Comparison of ENCODE assay signal across 8 cellular contexts in the genomic region with DNA sequence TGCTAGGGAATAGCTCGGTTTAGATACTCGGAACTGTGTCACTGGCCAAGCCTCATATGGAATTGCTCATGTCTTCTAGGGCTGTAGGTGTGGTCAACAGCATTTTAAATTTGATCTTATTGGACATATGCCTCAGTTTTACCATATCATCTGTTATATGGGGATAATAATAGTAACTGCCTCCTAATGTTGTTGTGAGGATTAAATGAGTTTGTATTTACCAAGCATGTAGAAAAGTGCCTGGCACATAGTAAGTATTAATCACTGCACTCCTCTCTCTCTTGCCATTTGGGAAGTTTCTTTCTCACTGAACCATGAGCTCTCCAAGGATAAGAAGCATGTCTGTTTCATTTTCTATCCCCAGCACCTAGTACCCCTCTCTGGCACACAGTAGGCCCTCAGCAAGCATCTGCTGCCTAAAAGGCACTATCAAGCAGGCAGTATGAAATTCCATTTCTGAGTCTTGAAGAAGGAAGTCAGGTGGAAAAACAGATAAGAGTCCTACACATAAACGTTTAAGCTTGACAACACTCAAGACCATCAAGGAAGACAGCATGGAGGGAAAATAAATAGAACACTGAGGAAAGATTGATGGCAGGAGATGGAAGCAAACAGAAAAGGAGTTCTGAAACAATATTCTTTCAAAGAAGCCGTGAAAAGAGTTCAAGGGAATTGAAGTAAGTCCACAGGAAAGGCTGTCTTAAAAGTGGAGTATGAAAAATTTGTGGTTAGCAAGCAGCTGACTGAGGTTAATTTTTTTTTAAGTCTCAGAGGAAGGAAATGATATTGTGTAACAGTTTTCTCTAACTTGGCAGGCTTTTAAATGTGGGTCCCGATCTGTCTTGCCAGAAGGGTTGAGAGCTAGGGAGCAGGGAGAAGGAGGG. TPM values are rescaled to one million over a fixed set of nuclear protein-coding genes. Genes with fewer than 3 reads are reported as not detected.
A peak's percentile ranks its signal among the peaks of the same experiment; 100 is the strongest.
DNase-seq lines count a peak whose midpoint lies in the region; ATAC-seq and TF ChIP-seq lines count a peak whose summit lies in the region.

No MANE protein-coding gene starts in this region.

- no TSS peak for BruUV-seq in A673 (replicated peaks; lab: Mats Ljungman, UMichigan)

- peak overlapping the region; percentile 0 to 9 (median 8) for H3K27ac Mint-ChIP-seq in nephron

- H3K9me3 Mint-ChIP-seq in nephron, result no peaks in the 10 kb centered on the region

- no peak for TF ChIP-seq CTCF in A673 (conservative IDR thresholded peaks at IDR 0.05; ENCODE audit: low read depth, low read length)
- TF ChIP-seq CTCF in nephron (IDR thresholded peaks at IDR 0.05; ENCODE audit: unreplicated experiment in 3 of 3), result no peak

- H3K27me3 Mint-ChIP-seq in nephron (ENCODE audit: low read depth), result no peaks in the 10 kb centered on the region

- H3K4me1 ChIP-seq in A673 (ENCODE audit: insufficient read depth, low read length, poor library complexity, severe bottlenecking), result peaks cover 17% of the 10 kb centered on the region

- CTCF ChIA-PET in A673 (lab: Charles Lee), result no interaction called here

- DNase-seq in A673 (ENCODE audit: low spot score), result peak; percentile 64
- peak; percentile 20 for DNase-seq in RKO (ENCODE audit: low spot score)
- DNase-seq in dermis blood vessel endothelial cell, result peak; percentile 72
- no peak for DNase-seq in NCI-H2029 treated with DMSO at 0.1 percent for 48 hours (lab: John Stamatoyannopoulos, UW)
- DNase-seq in NCI-H82 (lab: John Stamatoyannopoulos, UW), result no peak

- H3K36me3 Mint-ChIP-seq in nephron (ENCODE audit: low read depth), result peaks cover 6% of the 10 kb centered on the region

- H3K4me3 ChIP-seq in A673 (ENCODE audit: low read depth, low read length, poor library complexity, severe bottlenecking), result no peak overlapping the region

- peaks cover under 1% of the 10 kb centered on the region for H3K36me3 ChIP-seq in A673 (ENCODE audit: insufficient read depth, low read length, poor library complexity, severe bottlenecking)

- peak; percentile 25 for ATAC-seq in GM18520 (IDR thresholded peaks at IDR 0.05; ENCODE audit: unreplicated experiment)
- no peak for ATAC-seq in HG02678 (IDR thresholded peaks at IDR 0.05; ENCODE audit: unreplicated experiment)

- peak overlapping the region; percentile 70 for H3K27ac ChIP-seq in A673 (ENCODE audit: low read depth, low read length, poor library complexity, severe bottlenecking)

- H3K4me1 Mint-ChIP-seq in nephron, result peaks cover 38% of the 10 kb centered on the region

- intact Hi-C loops in A673 (cut with micrococcal nuclease; ENCODE audit: unreplicated experiment), result no loop called here

- POLR2A ChIA-PET in A673 (lab: Charles Lee; ENCODE audit: low non-redundant PET), result no interaction called here

- no peaks in the 10 kb centered on the region for H3K9me3 ChIP-seq in A673 (ENCODE audit: low read depth, low read length, poor library complexity, severe bottlenecking)

- H3K27me3 ChIP-seq in A673 (replicated peaks; ENCODE audit: insufficient read depth, low read depth, low read length, poor library complexity), result no peaks in the 10 kb centered on the region

- peak overlapping the region; percentile 13 to 64 (median 39) for H3K4me3 Mint-ChIP-seq in nephron

RNA-seq across cellular contexts. Expression of gene ATP6V0A1, which starts 2.2 kb away (rescaled TPM):
- total RNA-seq in A673 (2021) (50.3 and 54.6 TPM in 2 replicates), dermis blood vessel endothelial cell (27.9 and 42.9 TPM in 2 replicates)

RNA-seq across cellular contexts. Expression of gene CAVIN1, which starts 33.4 kb away (rescaled TPM):
- total RNA-seq in A673 (2021) (16.6 and 19.9 TPM in 2 replicates), dermis blood vessel endothelial cell (768 and 840 TPM in 2 replicates)

Comparison
In these comparisons a context has a peak if more than half of its experiments do, and no peak if none do; other contexts are left out.
1. DNase-seq: peak in A673 (single experiment), RKO (single experiment) and dermis blood vessel endothelial cell (single experiment); none in NCI-H2029 treated with DMSO at 0.1 percent for 48 hours (single experiment) and NCI-H82 (single experiment).
2. RNA of gene CAVIN1, which starts 33.4 kb away (total RNA-seq): 768 to 840 TPM in dermis blood vessel endothelial cell; 16.6 to 19.9 TPM in A673; every median in the first group is over 10 times any median in the second.